ENCODE assay signal across 16 cellular contexts in the genomic region with DNA sequence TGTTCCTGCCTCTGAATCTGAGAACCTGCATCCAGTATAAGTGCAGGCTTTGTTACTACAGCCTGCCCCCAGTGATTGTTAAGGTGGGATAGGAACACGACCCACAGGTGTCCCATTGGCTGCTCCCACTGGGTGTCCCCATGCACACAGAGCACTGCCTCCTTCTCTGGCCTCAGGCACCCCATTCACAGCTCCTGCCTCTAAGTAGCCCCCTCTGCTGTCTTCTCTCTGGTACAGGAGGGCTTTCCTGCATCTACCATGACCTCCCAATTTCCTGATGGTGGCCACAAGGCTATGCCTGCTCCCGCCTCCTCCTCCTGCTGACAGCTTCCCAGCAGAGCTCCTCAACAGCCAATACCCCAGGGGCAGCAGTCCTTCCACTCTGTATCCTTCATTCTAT.
DNase-seq lines count a peak whose midpoint lies in the region; ATAC-seq and TF ChIP-seq lines count a peak whose summit lies in the region.
"Had no signal": no experiment of that assay in that cellular context is flagged by ENCODE, and none has a peak within 500 bp of the region (broad histone marks: within the 10 kb centered on the region; RNA-seq: fewer than 3 reads in every experiment).

No MANE protein-coding gene starts in this region.

- H2AFZ ChIP-seq in OCI-LY7 (ENCODE audit: low read length): no peak overlapping the region

- TF ChIP-seq CTCF in OCI-LY7 (conservative IDR thresholded peaks at IDR 0.05; ENCODE audit: low read length): no peak

- intact Hi-C loops in OCI-LY7 (cut with micrococcal nuclease; ENCODE audit: unreplicated experiment): no loop called here

- no peaks in the 10 kb centered on the region for H3K79me2 ChIP-seq in OCI-LY7 (ENCODE audit: insufficient read depth, low read depth, low read length)

- H3K4me3 ChIP-seq in iPS DF 6.9 (ENCODE audit: low read length) (no peak overlapping the region), OCI-LY7 (ENCODE audit: low read depth, low read length, poor library complexity, severe bottlenecking) (no peak overlapping the region)
- H3K4me3 ChIP-seq: GM12878 had no signal

- H3K4me2 ChIP-seq in OCI-LY7 (ENCODE audit: low read length): no peak overlapping the region

- H3K27ac ChIP-seq in iPS DF 6.9 (ENCODE audit: low read length) (no peak overlapping the region), OCI-LY7 (ENCODE audit: low read depth, low read length, poor library complexity, severe bottlenecking) (no peak overlapping the region)

- in situ Hi-C loops in SK-MEL-5 (cut with HindIII; ENCODE audit: low pct_unique_long_range_greater_than_20kb, low sequenced_read_pairs): no loop called here

- BruUV-seq in OCI-LY7 (replicated peaks; lab: Mats Ljungman, UMichigan): no TSS peak

- no peaks in the 10 kb centered on the region for H3K9me3 ChIP-seq in iPS DF 6.9 (ENCODE audit: control insufficient read depth, insufficient read depth, low read length)
- no peaks in the 10 kb centered on the region for H3K9me3 ChIP-seq in OCI-LY7 (ENCODE audit: low read length)

- CTCF ChIA-PET in OCI-LY7 (lab: Charles Lee; ENCODE audit: unreplicated experiment): no interaction called here

- no peaks in the 10 kb centered on the region for H3K27me3 ChIP-seq in iPS DF 6.9 (ENCODE audit: control insufficient read depth, insufficient read depth, low read length)

- no peak for ATAC-seq in stimulated activated naive CD8-positive, alpha-beta T cell treated with anti-CD3 and anti-CD28 coated beads, Interleukin-15, Interleukin-2, amounts not matched to agents 100 U/mL and 50 U/mL, for 24 hours
- ATAC-seq: GM12878 had no signal

- WGBS in iPS DF 6.9 (ENCODE audit: insufficient coverage, insufficient read length): no CpG with 5 or more reads among the region's 2 CpGs

- POLR2A ChIA-PET in OCI-LY7 (lab: Charles Lee): interaction anchor here (0.6 kb wide), 2 partner anchors 25 to 48 kb away, joined by 3 read pairs; no protein-coding TSS in a partner anchor

- H4K20me1 ChIP-seq in OCI-LY7 (ENCODE audit: insufficient read depth, low read length): no peaks in the 10 kb centered on the region

- H3K36me3 ChIP-seq in iPS DF 6.9 (ENCODE audit: control insufficient read depth, insufficient read depth, low read length) (no peaks in the 10 kb centered on the region), OCI-LY7 (ENCODE audit: insufficient read depth, low read length) (no peaks in the 10 kb centered on the region)

- peak; percentile 6 for DNase-seq in NCI-H82 (lab: John Stamatoyannopoulos, UW)
- DNase-seq in NCI-H82 treated with DMSO at 0.1 percent for 48 hours (lab: John Stamatoyannopoulos, UW; ENCODE audit: unreplicated experiment): no peak
- DNase-seq in SK-MEL-5 (ENCODE audit: low read depth, low spot score): peak; percentile 10
- peak; percentile 22 for DNase-seq in iPS DF 6.9 (ENCODE audit: low read depth, low spot score)
- no peak for DNase-seq in stimulated activated CD4-positive, alpha-beta T cell treated with anti-CD3 and anti-CD28 coated beads, Interleukin-4, amount 100 ng/mL, for 4 hours
- DNase-seq in stimulated activated naive CD8-positive, alpha-beta T cell treated with anti-CD3 and anti-CD28 coated beads, Interleukin-15, Interleukin-2, amounts not matched to agents 100 U/mL and 50 U/mL, for 24 hours: no peak
- DNase-seq in T-helper 2 cell: no peak
- DNase-seq in OCI-LY7 (ENCODE audit: low spot score): no peak
- DNase-seq: CD4-positive, alpha-beta memory T cell; DND-41; GDM1; MV-4-11; NCI-H1417 treated with DMSO at 0.1 percent for 48 hours; NCI-H1930; NCI-H748 treated with DMSO at 0.1 percent for 48 hours had no signal

- H3K4me1 ChIP-seq in iPS DF 6.9 (ENCODE audit: control insufficient read depth, insufficient read depth, low read length) (peaks cover 2% of the 10 kb centered on the region), OCI-LY7 (ENCODE audit: insufficient read depth, low read length, poor library complexity, severe bottlenecking) (no peaks in the 10 kb centered on the region)

- no peaks in the 10 kb centered on the region for H3K9me2 ChIP-seq in OCI-LY7 (ENCODE audit: insufficient read depth, low read length)

Comparison
In these comparisons a context has a peak if more than half of its experiments do, and no peak if none do; other contexts are left out.
1. DNase-seq: peak in NCI-H82 (single experiment), SK-MEL-5 (single experiment) and iPS DF 6.9 (single experiment); none in NCI-H82 treated with DMSO at 0.1 percent for 48 hours (single experiment), stimulated activated CD4-positive, alpha-beta T cell treated with anti-CD3 and anti-CD28 coated beads, Interleukin-4, amount 100 ng/mL, for 4 hours (0 of 2), stimulated activated naive CD8-positive, alpha-beta T cell treated with anti-CD3 and anti-CD28 coated beads, Interleukin-15, Interleukin-2, amounts not matched to agents 100 U/mL and 50 U/mL, for 24 hours (single experiment), T-helper 2 cell (0 of 5) and OCI-LY7 (single experiment).